ENCODE assay signal across 20 cellular contexts in the genomic region with DNA sequence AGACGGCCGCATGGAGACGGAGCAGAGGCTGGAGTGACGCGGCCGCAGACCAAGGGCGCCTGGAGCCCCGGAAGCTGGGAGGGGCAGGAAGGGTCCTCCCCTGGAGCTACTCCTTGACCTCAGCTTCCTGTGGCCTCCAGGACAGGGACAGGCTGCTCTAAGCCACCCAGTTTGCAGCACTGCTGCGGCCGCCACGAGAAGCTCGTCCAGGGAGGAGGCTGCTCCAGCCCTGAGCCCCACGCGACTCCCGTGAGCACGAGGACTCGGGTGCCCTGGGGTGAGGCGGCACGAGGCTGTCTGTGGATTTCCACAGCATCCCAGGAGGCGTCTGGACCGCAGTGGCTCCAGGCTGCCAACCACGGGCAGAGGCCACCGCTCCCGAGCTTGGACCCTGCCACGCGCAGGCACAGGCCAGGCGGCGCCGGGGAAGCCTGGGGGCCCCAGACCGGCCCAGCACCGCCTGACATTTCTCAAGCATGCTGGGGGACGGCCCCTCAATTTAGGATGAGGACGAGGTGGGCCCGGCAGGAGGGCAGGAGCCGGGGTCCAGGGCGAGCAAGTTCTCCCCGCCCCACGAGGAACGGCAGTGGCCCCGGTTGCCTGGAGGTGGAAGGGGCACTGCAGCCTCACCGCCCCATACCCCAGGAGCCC. TPM values are rescaled to one million over a fixed set of nuclear protein-coding genes. Genes with fewer than 3 reads are reported as not detected.
A peak's percentile ranks its signal among the peaks of the same experiment; 100 is the strongest.
DNase-seq lines count a peak whose midpoint lies in the region; ATAC-seq and TF ChIP-seq lines count a peak whose summit lies in the region.
"Had no signal": no experiment of that assay in that cellular context is flagged by ENCODE, and none has a peak within 500 bp of the region (broad histone marks: within the 10 kb centered on the region; RNA-seq: fewer than 3 reads in every experiment).

No MANE protein-coding gene starts in this region.

- H3K36me3 Mint-ChIP-seq in activated T-cell treated with anti-CD3 and anti-CD28 coated beads, Interleukin-2, amount 50 U/mL, for 24 hours (ENCODE audit: low read depth): peaks cover 6% of the 10 kb centered on the region
- H3K36me3 Mint-ChIP-seq in activated T-cell treated with anti-CD3 and anti-CD28 coated beads, Interleukin-2, amount 50 U/mL, for 4 hours (ENCODE audit: insufficient read depth): no peaks in the 10 kb centered on the region
- H3K36me3 Mint-ChIP-seq in memory B cell: no peaks in the 10 kb centered on the region
- peaks cover 18% of the 10 kb centered on the region for H3K36me3 Mint-ChIP-seq in stimulated activated memory B cell treated with anti-CD40 and anti-IgM and Interleukin-4, amounts not matched to agents 10 μg/mL and 1 μg/mL and 100 μg/mL, for 72 hours
- H3K36me3 Mint-ChIP-seq: CD4-positive, CD25-positive, alpha-beta regulatory T cell had no signal

- no peak for TF ChIP-seq EP300 in gastroesophageal sphincter (IDR thresholded peaks at IDR 0.05)

- peaks cover 0 to 45% (median 4%) of the 10 kb centered on the region in 3 donors for H3K4me1 ChIP-seq in gastroesophageal sphincter

- H3K4me3 ChIP-seq in gastroesophageal sphincter: no peak overlapping the region
- H3K4me3 ChIP-seq: thoracic aorta had no signal

- H3K27me3 Mint-ChIP-seq in activated T-cell treated with anti-CD3 and anti-CD28 coated beads, Interleukin-2, amount 50 U/mL, for 24 hours: no peaks in the 10 kb centered on the region
- no peaks in the 10 kb centered on the region for H3K27me3 Mint-ChIP-seq in activated T-cell treated with anti-CD3 and anti-CD28 coated beads, Interleukin-2, amount 50 U/mL, for 4 hours (ENCODE audit: low read depth)
- H3K27me3 Mint-ChIP-seq in memory B cell: no peaks in the 10 kb centered on the region
- no peaks in the 10 kb centered on the region for H3K27me3 Mint-ChIP-seq in stimulated activated memory B cell treated with anti-CD40 and anti-IgM and Interleukin-4, amounts not matched to agents 10 μg/mL and 1 μg/mL and 100 μg/mL, for 72 hours
- H3K27me3 Mint-ChIP-seq: activated B cell treated with CpG ODN at 0.5 μM for 24 hours; CD4-positive, CD25-positive, alpha-beta regulatory T cell had no signal

- H3K27ac Mint-ChIP-seq in activated T-cell treated with anti-CD3 and anti-CD28 coated beads, Interleukin-2, amount 50 U/mL, for 24 hours: peak overlapping the region; percentile 28
- H3K27ac Mint-ChIP-seq in memory B cell: peak overlapping the region; percentile 14
- H3K27ac Mint-ChIP-seq in stimulated activated memory B cell treated with anti-CD40 and anti-IgM and Interleukin-4, amounts not matched to agents 10 μg/mL and 1 μg/mL and 100 μg/mL, for 72 hours: no peak overlapping the region

- ATAC-seq in activated T-cell treated with anti-CD3 and anti-CD28 coated beads, Interleukin-2, amount 50 U/mL, for 4 hours: no peak
- ATAC-seq in gastroesophageal sphincter (peak; percentile 31), memory B cell (ENCODE audit: low read depth) (no peak)
- ATAC-seq in stimulated activated memory B cell treated with anti-CD40 and anti-IgM and Interleukin-4, amounts not matched to agents 10 μg/mL and 1 μg/mL and 100 μg/mL, for 72 hours: peak; percentile 28

- H3K9me3 ChIP-seq in gastroesophageal sphincter: no peaks in the 10 kb centered on the region
- H3K9me3 ChIP-seq: thoracic aorta had no signal

- H3K27ac ChIP-seq in gastroesophageal sphincter: no peak overlapping the region
- H3K27ac ChIP-seq: thoracic aorta had no signal

- H3K4me1 Mint-ChIP-seq in activated T-cell treated with anti-CD3 and anti-CD28 coated beads, Interleukin-2, amount 50 U/mL, for 24 hours (ENCODE audit: low read depth): peaks cover 6% of the 10 kb centered on the region
- H3K4me1 Mint-ChIP-seq in activated T-cell treated with anti-CD3 and anti-CD28 coated beads, Interleukin-2, amount 50 U/mL, for 4 hours (ENCODE audit: low read depth): peaks cover 5% of the 10 kb centered on the region
- peaks cover 14% of the 10 kb centered on the region for H3K4me1 Mint-ChIP-seq in memory B cell
- peaks cover 31% of the 10 kb centered on the region for H3K4me1 Mint-ChIP-seq in stimulated activated memory B cell treated with anti-CD40 and anti-IgM and Interleukin-4, amounts not matched to agents 10 μg/mL and 1 μg/mL and 100 μg/mL, for 72 hours

- WGBS in gastroesophageal sphincter (ENCODE audit: low coverage in 1 of 2), 2 donors: 80% methylated on average over 3 of the region's 41 CpGs; no CpG with 5 or more reads in 1 of the 2 donors

- H3K9me3 Mint-ChIP-seq in activated T-cell treated with anti-CD3 and anti-CD28 coated beads, Interleukin-2, amount 50 U/mL, for 24 hours: no peaks in the 10 kb centered on the region
- H3K9me3 Mint-ChIP-seq in activated T-cell treated with anti-CD3 and anti-CD28 coated beads, Interleukin-2, amount 50 U/mL, for 4 hours: no peaks in the 10 kb centered on the region
- no peaks in the 10 kb centered on the region for H3K9me3 Mint-ChIP-seq in memory B cell
- H3K9me3 Mint-ChIP-seq in stimulated activated memory B cell treated with anti-CD40 and anti-IgM and Interleukin-4, amounts not matched to agents 10 μg/mL and 1 μg/mL and 100 μg/mL, for 72 hours: no peaks in the 10 kb centered on the region
- H3K9me3 Mint-ChIP-seq: activated B cell treated with CpG ODN at 0.5 μM for 24 hours had no signal

- DNase-seq in activated T-cell treated with anti-CD3 and anti-CD28 coated beads, Interleukin-2, amount 50 U/mL, for 24 hours: no peak
- no peak for DNase-seq in activated T-cell treated with anti-CD3 and anti-CD28 coated beads, Interleukin-2, amount 50 U/mL, for 4 hours
- DNase-seq in memory B cell (ENCODE audit: low spot score in 2 of 2): no peak
- no peak for DNase-seq in C1 segment of cervical spinal cord (lab: John Stamatoyannopoulos, UW)
- DNase-seq in cerebellum (ENCODE audit: low spot score): no peak
- no peak for DNase-seq in NCI-H1105 treated with DMSO at 0.1 percent for 48 hours (lab: John Stamatoyannopoulos, UW)
- DNase-seq: activated B cell treated with CpG ODN at 0.5 μM for 24 hours; activated CD8-positive, alpha-beta memory T cell treated with anti-CD3 and anti-CD28 coated beads for 24 hours; CD4-positive, CD25-positive, alpha-beta regulatory T cell; DMS53; islet precursor cell; KG1; NCI-H2029; NCI-H526 treated with DMSO at 0.1 percent for 48 hours; OCI-M1; small intestine; stimulated activated CD8-positive, alpha-beta memory T cell treated with anti-CD3 and anti-CD28 coated beads, Interleukin-4, amount 100 ng/mL, for 48 hours had no signal

- TF ChIP-seq CTCF in gastroesophageal sphincter (IDR thresholded peaks at IDR 0.05): no peak

- H3K4me3 Mint-ChIP-seq in activated T-cell treated with anti-CD3 and anti-CD28 coated beads, Interleukin-2, amount 50 U/mL, for 24 hours: no peak overlapping the region
- no peak overlapping the region for H3K4me3 Mint-ChIP-seq in activated T-cell treated with anti-CD3 and anti-CD28 coated beads, Interleukin-2, amount 50 U/mL, for 4 hours
- H3K4me3 Mint-ChIP-seq in memory B cell: no peak overlapping the region
- H3K4me3 Mint-ChIP-seq in stimulated activated memory B cell treated with anti-CD40 and anti-IgM and Interleukin-4, amounts not matched to agents 10 μg/mL and 1 μg/mL and 100 μg/mL, for 72 hours: no peak overlapping the region
- H3K4me3 Mint-ChIP-seq: activated B cell treated with CpG ODN at 0.5 μM for 24 hours; CD4-positive, CD25-positive, alpha-beta regulatory T cell had no signal

- no peak for TF ChIP-seq POLR2A in gastroesophageal sphincter (IDR thresholded peaks at IDR 0.05)

- peaks cover 0 to 34% of the 10 kb centered on the region in 2 donors for H3K36me3 ChIP-seq in gastroesophageal sphincter

- no peaks in the 10 kb centered on the region for H3K27me3 ChIP-seq in gastroesophageal sphincter

RNA-seq across cellular contexts. Expression of a gene that starts 10.7 kb away (rescaled TPM):
- total RNA-seq in activated T-cell treated with anti-CD3 and anti-CD28 coated beads, Interleukin-2, amount 50 U/mL, for 4 hours: 100 to 1,000 TPM; 134 to 140 (median 139) TPM
- total RNA-seq in gastroesophageal sphincter: 10 to 100 TPM; 14.9 to 67.2 (median 20.9) TPM
- 6.5 TPM for total RNA-seq in cerebellum

RNA-seq across cellular contexts. Expression of a gene that starts 42.2 kb away (rescaled TPM):
- total RNA-seq in activated T-cell treated with anti-CD3 and anti-CD28 coated beads, Interleukin-2, amount 50 U/mL, for 4 hours: 10 to 100 TPM; 64.4 to 72.0 (median 69.8) TPM
- total RNA-seq in gastroesophageal sphincter: 10 to 100 TPM; 56.8 to 80.7 (median 60.9) TPM
- 27.0 TPM for total RNA-seq in cerebellum

RNA-seq across cellular contexts. Expression of a gene that starts 59.6 kb away (rescaled TPM):
- 100 to 1,000 TPM; 148 to 165 (median 162) TPM for total RNA-seq in activated T-cell treated with anti-CD3 and anti-CD28 coated beads, Interleukin-2, amount 50 U/mL, for 4 hours
- total RNA-seq in gastroesophageal sphincter (100 to 1,000 TPM; 311 to 452 (median 349) TPM), cerebellum (112 TPM)

Comparison
In these comparisons a context has a peak if more than half of its experiments do, and no peak if none do; other contexts are left out.
1. ATAC-seq: peak in gastroesophageal sphincter (single experiment) and stimulated activated memory B cell treated with anti-CD40 and anti-IgM and Interleukin-4, amounts not matched to agents 10 μg/mL and 1 μg/mL and 100 μg/mL, for 72 hours (single experiment); none in activated T-cell treated with anti-CD3 and anti-CD28 coated beads, Interleukin-2, amount 50 U/mL, for 4 hours (0 of 2) and memory B cell (single experiment).